1 cellular context compared by ENCODE assay signal in the genomic region with DNA sequence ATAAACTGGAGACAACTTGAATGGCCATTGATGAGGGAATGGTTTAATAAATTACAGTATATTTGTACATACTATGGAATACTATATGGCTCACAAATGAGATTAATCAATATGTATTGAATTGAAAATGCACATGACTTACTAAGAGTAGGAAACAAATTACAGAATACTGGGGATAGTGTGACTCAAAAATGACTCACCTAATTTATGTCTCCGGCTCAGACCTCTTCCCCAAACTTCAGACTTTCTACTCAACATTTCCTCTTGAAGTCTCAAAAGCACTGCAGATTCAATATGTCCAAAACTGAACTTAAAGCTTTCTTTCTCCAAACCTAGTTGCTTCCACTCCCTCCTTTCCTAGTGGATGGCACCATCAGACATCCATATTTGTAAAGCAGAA.
TF ChIP-seq lines count a peak whose summit lies in the region.

No MANE protein-coding gene starts in this region.

TF ChIP-seq in K562, 482 proteins besides CTCF, POLR2A, EP300 and RAD21:
- TF ChIP-seq JUND (IDR thresholded peaks at IDR 0.05; ENCODE audit: borderline replicate concordance, low read depth, low read length), result no peak
- TF ChIP-seq JUND (tag; IDR thresholded peaks at IDR 0.05; ENCODE audit: borderline replicate concordance, low read depth, low read length), result peak; percentile 28; the same call in 1 of the 3 replicates
- no peak for TF ChIP-seq ZBED1 (IDR thresholded peaks at IDR 0.05)
TF ChIP-seq in K562: peak in this region for 1.
